Comparison of ENCODE assay signal across 24 cellular contexts in genomic region chr1:97506368-97506767, GRCh38.
"Had no signal": no experiment of that assay in that cellular context is flagged by ENCODE, and none has a peak within 500 bp of the region (broad histone marks: within the 10 kb centered on the region; RNA-seq: fewer than 3 reads in every experiment).

No MANE protein-coding gene starts in this region.

- H3K36me3 ChIP-seq: ascending aorta, breast epithelium, cardiac muscle cell, colonic mucosa had no signal

- H3K27me3 ChIP-seq: ascending aorta, breast epithelium, cardiac muscle cell, colonic mucosa, dorsolateral prefrontal cortex had no signal

- H3K27ac ChIP-seq: ascending aorta, breast epithelium, cardiac muscle cell, colonic mucosa, dorsolateral prefrontal cortex had no signal

- H3K9me3 ChIP-seq: ascending aorta, breast epithelium, colonic mucosa had no signal

- FAIRE-seq: frontal cortex had no signal

- H3K4me3 ChIP-seq: ascending aorta, breast epithelium, cardiac muscle cell, colonic mucosa, dorsolateral prefrontal cortex had no signal

- H3K4me1 ChIP-seq: ascending aorta, breast epithelium, colonic mucosa had no signal

- ATAC-seq: activated T-cell treated with anti-CD3 and anti-CD28 coated beads, Interleukin-2, amount 50 U/mL, for 4 hours; activated T-helper 17 cell treated with anti-CD3 and anti-CD28 coated beads, Interleukin-2, amount 50 U/mL, for 72 hours; esophagus mucosa had no signal

- DNase-seq: activated CD4-positive, alpha-beta T cell treated with anti-CD3 and anti-CD28 coated beads for 48 hours; activated CD4-positive, alpha-beta T cell treated with anti-CD3 and anti-CD28 coated beads, Interleukin-2, amount 50 U/mL, for 1 hour; activated CD4-positive, alpha-beta T cell treated with anti-CD3 and anti-CD28 coated beads, Interleukin-2, amount 50 U/mL, for 48 hours; activated CD4-positive, CD25-positive, alpha-beta regulatory T cell; activated CD8-positive, alpha-beta memory T cell treated with anti-CD3 and anti-CD28 coated beads for 24 hours; activated CD8-positive, alpha-beta T cell treated with anti-CD3 and anti-CD28 coated beads for 36 hours; activated effector memory CD4-positive, alpha-beta T cell treated with Interleukin-2 at 50 U/mL for 16 hours; activated naive CD4-positive, alpha-beta T cell treated with anti-CD3 and anti-CD28 coated beads, Interleukin-2, amount 10 ng/mL, durations not matched to agents 7 days and 5 days; activated T-cell treated with anti-CD3 and anti-CD28 coated beads, Interleukin-2, amount 50 U/mL, for 4 hours; central memory CD4-positive, alpha-beta T cell; cerebellar nuclear complex; colonic mucosa; dorsolateral prefrontal cortex; effector memory CD4-positive, alpha-beta T cell; endodermal cell; foreskin fibroblast; head of caudate nucleus; T-helper 2 cell had no signal
